Comparison of ENCODE assay signal across 16 cellular contexts in the genomic region with DNA sequence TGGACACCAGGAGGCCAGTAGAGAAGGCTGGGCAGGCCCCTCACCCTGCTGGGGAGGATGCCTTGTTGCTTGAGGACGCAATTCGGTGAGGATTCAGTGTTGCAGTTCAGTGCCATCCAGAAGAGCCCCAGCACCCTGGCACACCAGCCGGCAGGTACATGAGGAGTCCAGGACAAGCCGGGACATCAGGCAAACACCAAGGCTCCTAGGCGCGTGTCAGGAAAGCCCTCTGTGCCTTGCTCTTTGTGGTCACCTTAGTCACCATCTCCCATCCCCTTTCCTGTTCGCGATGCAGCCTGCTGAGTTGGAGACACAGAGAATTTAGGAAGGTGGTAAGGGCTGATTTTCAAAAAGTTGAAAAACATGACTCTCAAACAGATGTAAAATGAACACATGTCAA.
"Had no signal": no experiment of that assay in that cellular context is flagged by ENCODE, and none has a peak within 500 bp of the region (broad histone marks: within the 10 kb centered on the region; RNA-seq: fewer than 3 reads in every experiment).

No MANE protein-coding gene starts in this region.

- H3K36me3 Mint-ChIP-seq: activated naive CD4-positive, alpha-beta T cell treated with anti-CD3 and anti-CD28 coated beads, Interleukin-2, amount 50 U/mL, for 24 hours had no signal

- H3K27ac Mint-ChIP-seq: activated naive CD4-positive, alpha-beta T cell treated with anti-CD3 and anti-CD28 coated beads, Interleukin-2, amount 50 U/mL, for 24 hours; endodermal cell; natural killer cell treated with Interleukin-12 subunit alpha and Interleukin-12 subunit beta and Interleukin-15 and Interleukin-18, amount 100 ng/mL, for 72 hours had no signal

- H3K4me3 ChIP-seq: adrenal gland, cardiac muscle cell, dorsolateral prefrontal cortex, right atrium auricular region, skin epidermis, tibial artery had no signal

- H3K4me3 Mint-ChIP-seq: activated naive CD4-positive, alpha-beta T cell treated with anti-CD3 and anti-CD28 coated beads, Interleukin-2, amount 50 U/mL, for 24 hours; endodermal cell; natural killer cell treated with Interleukin-12 subunit alpha and Interleukin-12 subunit beta and Interleukin-15 and Interleukin-18, amount 100 ng/mL, for 72 hours had no signal

- H3K36me3 ChIP-seq: adrenal gland had no signal

- H3K9me3 ChIP-seq: adrenal gland, right atrium auricular region, tibial artery had no signal

- DNase-seq: activated CD4-positive, alpha-beta T cell treated with anti-CD3 and anti-CD28 coated beads for 1 hour; activated CD4-positive, alpha-beta T cell treated with anti-CD3 and anti-CD28 coated beads, Interleukin-2, amount 50 U/mL, for 4 hours; activated T-cell treated with anti-CD3 and anti-CD28 coated beads, Interleukin-2, amount 50 U/mL, for 1 hour; endodermal cell; nucleus accumbens; stimulated activated CD4-positive, alpha-beta T cell treated with anti-CD3 and anti-CD28 coated beads, Interleukin-4, amount 100 ng/mL, for 24 hours; stimulated activated naive CD4-positive, alpha-beta T cell had no signal

- H3K9me3 Mint-ChIP-seq: activated naive CD4-positive, alpha-beta T cell treated with anti-CD3 and anti-CD28 coated beads, Interleukin-2, amount 50 U/mL, for 24 hours; natural killer cell treated with Interleukin-12 subunit alpha and Interleukin-12 subunit beta and Interleukin-15 and Interleukin-18, amount 100 ng/mL, for 72 hours had no signal

- ATAC-seq: esophagus mucosa; natural killer cell treated with Interleukin-12 subunit alpha and Interleukin-12 subunit beta and Interleukin-15 and Interleukin-18, amount 100 ng/mL, for 72 hours had no signal

- H3K27me3 ChIP-seq: adrenal gland, cardiac muscle cell, dorsolateral prefrontal cortex, right atrium auricular region had no signal

- H3K27ac ChIP-seq: adrenal gland, cardiac muscle cell, dorsolateral prefrontal cortex, right atrium auricular region, skin epidermis, tibial artery had no signal

- H3K27me3 Mint-ChIP-seq: activated naive CD4-positive, alpha-beta T cell treated with anti-CD3 and anti-CD28 coated beads, Interleukin-2, amount 50 U/mL, for 24 hours had no signal
